ENCODE assay signal across 1 cellular context in the genomic region with DNA sequence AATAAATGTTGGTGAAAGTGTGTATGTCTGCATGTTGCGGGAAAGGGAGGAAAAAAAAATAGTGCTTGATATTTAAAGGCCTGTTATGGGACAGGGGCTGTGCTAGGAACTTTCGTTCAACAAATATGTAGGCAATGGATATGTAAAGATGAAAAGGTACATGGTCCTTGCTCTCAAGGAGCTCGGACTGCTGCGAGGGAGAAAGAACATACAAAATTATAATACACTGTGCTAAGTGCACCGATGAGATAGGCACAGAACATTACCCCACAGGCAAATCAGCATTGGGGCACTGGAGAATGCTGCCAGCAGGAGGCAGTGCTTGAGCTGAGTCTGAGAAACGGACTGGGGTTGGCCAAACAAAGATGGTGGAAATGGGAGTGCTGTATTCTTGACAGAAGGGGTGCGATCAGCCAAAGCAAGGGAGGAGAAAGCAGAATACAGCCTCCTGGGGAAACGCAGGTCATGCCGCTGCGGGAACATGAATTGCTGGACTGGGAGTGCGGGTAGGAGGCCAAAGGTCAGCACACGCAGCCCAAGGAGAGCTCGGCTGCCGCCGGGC.
TF ChIP-seq lines count a peak whose summit lies in the region.

No MANE protein-coding gene starts in this region.

TF ChIP-seq in K562, 482 proteins besides CTCF, POLR2A, EP300 and RAD21 (continued from another document and continues in another):
- no peak for TF ChIP-seq ZNF75A (CRISPR knock-in tag; IDR thresholded peaks at IDR 0.05)
- no peak for TF ChIP-seq MEF2A (IDR thresholded peaks at IDR 0.05; ENCODE audit: control insufficient read depth, low read depth, low read length)
- TF ChIP-seq MYNN (IDR thresholded peaks at IDR 0.05): no peak
- TF ChIP-seq MYNN (CRISPR knock-in tag; IDR thresholded peaks at IDR 0.05): no peak
- TF ChIP-seq GATAD2A (IDR thresholded peaks at IDR 0.05): no peak
- no peak for TF ChIP-seq JUN (IDR thresholded peaks at IDR 0.05; ENCODE audit: borderline replicate concordance, low read depth, low read length)
- TF ChIP-seq JUN (CRISPR knock-in tag; IDR thresholded peaks at IDR 0.05; ENCODE audit: borderline replicate concordance): no peak
- TF ChIP-seq MAFF (IDR thresholded peaks at IDR 0.05; ENCODE audit: low read length): no peak
- TF ChIP-seq, protein P1, sequence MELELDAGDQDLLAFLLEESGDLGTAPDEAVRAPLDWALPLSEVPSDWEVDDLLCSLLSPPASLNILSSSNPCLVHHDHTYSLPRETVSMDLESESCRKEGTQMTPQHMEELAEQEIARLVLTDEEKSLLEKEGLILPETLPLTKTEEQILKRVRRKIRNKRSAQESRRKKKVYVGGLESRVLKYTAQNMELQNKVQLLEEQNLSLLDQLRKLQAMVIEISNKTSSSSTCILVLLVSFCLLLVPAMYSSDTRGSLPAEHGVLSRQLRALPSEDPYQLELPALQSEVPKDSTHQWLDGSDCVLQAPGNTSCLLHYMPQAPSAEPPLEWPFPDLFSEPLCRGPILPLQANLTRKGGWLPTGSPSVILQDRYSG (tag; conservative IDR thresholded peaks at IDR 0.05; ENCODE audit: low read depth): no peak
- no peak for TF ChIP-seq ELF2 (CRISPR knock-in tag; IDR thresholded peaks at IDR 0.05)
- TF ChIP-seq ZNF282 (CRISPR knock-in tag; IDR thresholded peaks at IDR 0.05): no peak
- TF ChIP-seq RBM17 (IDR thresholded peaks at IDR 0.05; ENCODE audit: borderline replicate concordance, low read depth, low read length): no peak
- no peak for TF ChIP-seq CLOCK (CRISPR knock-in tag; IDR thresholded peaks at IDR 0.05; ENCODE audit: borderline replicate concordance)
- peak; percentile 95 for TF ChIP-seq EHMT2 (IDR thresholded peaks at IDR 0.05)
- TF ChIP-seq PHTF2 (CRISPR knock-in tag; IDR thresholded peaks at IDR 0.05): no peak
- no peak for TF ChIP-seq ZFP36 (IDR thresholded peaks at IDR 0.05; ENCODE audit: low read depth, low read length, partially characterized antibody)
- TF ChIP-seq, protein P2, sequence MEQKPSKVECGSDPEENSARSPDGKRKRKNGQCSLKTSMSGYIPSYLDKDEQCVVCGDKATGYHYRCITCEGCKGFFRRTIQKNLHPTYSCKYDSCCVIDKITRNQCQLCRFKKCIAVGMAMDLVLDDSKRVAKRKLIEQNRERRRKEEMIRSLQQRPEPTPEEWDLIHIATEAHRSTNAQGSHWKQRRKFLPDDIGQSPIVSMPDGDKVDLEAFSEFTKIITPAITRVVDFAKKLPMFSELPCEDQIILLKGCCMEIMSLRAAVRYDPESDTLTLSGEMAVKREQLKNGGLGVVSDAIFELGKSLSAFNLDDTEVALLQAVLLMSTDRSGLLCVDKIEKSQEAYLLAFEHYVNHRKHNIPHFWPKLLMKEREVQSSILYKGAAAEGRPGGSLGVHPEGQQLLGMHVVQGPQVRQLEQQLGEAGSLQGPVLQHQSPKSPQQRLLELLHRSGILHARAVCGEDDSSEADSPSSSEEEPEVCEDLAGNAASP (IDR thresholded peaks at IDR 0.05): no peak
- no peak for TF ChIP-seq FOXO4 (CRISPR knock-in tag; IDR thresholded peaks at IDR 0.05)
- TF ChIP-seq SP2 (IDR thresholded peaks at IDR 0.05; ENCODE audit: extremely low read depth, low read depth, low read length, poor library complexity, severe bottlenecking): no peak
- no peak for TF ChIP-seq PTTG1 (tag; IDR thresholded peaks at IDR 0.05; ENCODE audit: low read depth)
- no peak for TF ChIP-seq NR4A1 (CRISPR knock-in tag; IDR thresholded peaks at IDR 0.05)
- TF ChIP-seq NR4A1 (tag; IDR thresholded peaks at IDR 0.05): 0 out of 2 replicates have a peak, but pooled peaks have one; percentile 49
- no peak for TF ChIP-seq TAF9B (IDR thresholded peaks at IDR 0.05; ENCODE audit: partially characterized antibody)
- TF ChIP-seq CEBPG (CRISPR knock-in tag; IDR thresholded peaks at IDR 0.05): no peak; the same call in 1 of the 2 replicates
- TF ChIP-seq CEBPG (tag; conservative IDR thresholded peaks at IDR 0.05 in 1 of 2, IDR thresholded peaks at IDR 0.05 in 1 of 2): peak in 1 of 2 experiments; percentile 19; a peak in 1 of 4 replicates
- no peak for TF ChIP-seq USF2 (CRISPR knock-in tag; IDR thresholded peaks at IDR 0.05)
- no peak for TF ChIP-seq CCAR2 (IDR thresholded peaks at IDR 0.05; ENCODE audit: low read depth, low read length)
- TF ChIP-seq BRCA1 (IDR thresholded peaks at IDR 0.05): no peak
- TF ChIP-seq BRCA1 (CRISPR knock-in tag; IDR thresholded peaks at IDR 0.05): no peak
- TF ChIP-seq NUFIP1 (IDR thresholded peaks at IDR 0.05; ENCODE audit: partially characterized antibody): no peak
- no peak for TF ChIP-seq SNAPC5 (CRISPR knock-in tag; IDR thresholded peaks at IDR 0.05)
- TF ChIP-seq NFIC (IDR thresholded peaks at IDR 0.05): no peak
- TF ChIP-seq HIVEP1 (CRISPR knock-in tag; IDR thresholded peaks at IDR 0.05): no peak
- no peak for TF ChIP-seq KDM4B (IDR thresholded peaks at IDR 0.05; ENCODE audit: borderline replicate concordance in 2 of 2, low read depth in 1 of 2)
- 0 out of 2 replicates have a peak, but pooled peaks have one; percentile 1 for TF ChIP-seq TCF3 (CRISPR knock-in tag; IDR thresholded peaks at IDR 0.05)
- TF ChIP-seq LEF1 (IDR thresholded peaks at IDR 0.05): no peak
- TF ChIP-seq GATAD2B (IDR thresholded peaks at IDR 0.05; ENCODE audit: borderline replicate concordance): no peak
- TF ChIP-seq, protein P3, sequence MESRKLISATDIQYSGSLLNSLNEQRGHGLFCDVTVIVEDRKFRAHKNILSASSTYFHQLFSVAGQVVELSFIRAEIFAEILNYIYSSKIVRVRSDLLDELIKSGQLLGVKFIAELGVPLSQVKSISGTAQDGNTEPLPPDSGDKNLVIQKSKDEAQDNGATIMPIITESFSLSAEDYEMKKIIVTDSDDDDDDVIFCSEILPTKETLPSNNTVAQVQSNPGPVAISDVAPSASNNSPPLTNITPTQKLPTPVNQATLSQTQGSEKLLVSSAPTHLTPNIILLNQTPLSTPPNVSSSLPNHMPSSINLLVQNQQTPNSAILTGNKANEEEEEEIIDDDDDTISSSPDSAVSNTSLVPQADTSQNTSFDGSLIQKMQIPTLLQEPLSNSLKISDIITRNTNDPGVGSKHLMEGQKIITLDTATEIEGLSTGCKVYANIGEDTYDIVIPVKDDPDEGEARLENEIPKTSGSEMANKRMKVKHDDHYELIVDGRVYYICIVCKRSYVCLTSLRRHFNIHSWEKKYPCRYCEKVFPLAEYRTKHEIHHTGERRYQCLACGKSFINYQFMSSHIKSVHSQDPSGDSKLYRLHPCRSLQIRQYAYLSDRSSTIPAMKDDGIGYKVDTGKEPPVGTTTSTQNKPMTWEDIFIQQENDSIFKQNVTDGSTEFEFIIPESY (CRISPR knock-in tag; IDR thresholded peaks at IDR 0.05): 0 out of 2 replicates have a peak, but pooled peaks have one; percentile 56
- 0 out of 4 replicates have a peak, but pooled peaks of 1 of the 2 experiments have one; percentile 24 for TF ChIP-seq MAZ (CRISPR knock-in tag; conservative IDR thresholded peaks at IDR 0.05 in 1 of 2, IDR thresholded peaks at IDR 0.05 in 1 of 2)
- no peak for TF ChIP-seq RFX5 (IDR thresholded peaks at IDR 0.05; ENCODE audit: low read depth, low read length)
- no peak for TF ChIP-seq NRF1 (conservative IDR thresholded peaks at IDR 0.05 in 1 of 2, IDR thresholded peaks at IDR 0.05 in 1 of 2)
- TF ChIP-seq MCM2 (IDR thresholded peaks at IDR 0.05; ENCODE audit: low read depth): no peak
- TF ChIP-seq ZBTB5 (IDR thresholded peaks at IDR 0.05): no peak
- no peak; the same call in 1 of the 2 replicates for TF ChIP-seq CREB1 (IDR thresholded peaks at IDR 0.05)
- no peak for TF ChIP-seq CREB1 (CRISPR knock-in tag; IDR thresholded peaks at IDR 0.05)
- TF ChIP-seq ZNF785 (CRISPR knock-in tag; IDR thresholded peaks at IDR 0.05): no peak
- TF ChIP-seq, protein P4, sequence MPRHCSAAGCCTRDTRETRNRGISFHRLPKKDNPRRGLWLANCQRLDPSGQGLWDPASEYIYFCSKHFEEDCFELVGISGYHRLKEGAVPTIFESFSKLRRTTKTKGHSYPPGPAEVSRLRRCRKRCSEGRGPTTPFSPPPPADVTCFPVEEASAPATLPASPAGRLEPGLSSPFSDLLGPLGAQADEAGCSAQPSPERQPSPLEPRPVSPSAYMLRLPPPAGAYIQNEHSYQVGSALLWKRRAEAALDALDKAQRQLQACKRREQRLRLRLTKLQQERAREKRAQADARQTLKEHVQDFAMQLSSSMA (CRISPR knock-in tag; IDR thresholded peaks at IDR 0.05): no peak
- TF ChIP-seq, protein P5, sequence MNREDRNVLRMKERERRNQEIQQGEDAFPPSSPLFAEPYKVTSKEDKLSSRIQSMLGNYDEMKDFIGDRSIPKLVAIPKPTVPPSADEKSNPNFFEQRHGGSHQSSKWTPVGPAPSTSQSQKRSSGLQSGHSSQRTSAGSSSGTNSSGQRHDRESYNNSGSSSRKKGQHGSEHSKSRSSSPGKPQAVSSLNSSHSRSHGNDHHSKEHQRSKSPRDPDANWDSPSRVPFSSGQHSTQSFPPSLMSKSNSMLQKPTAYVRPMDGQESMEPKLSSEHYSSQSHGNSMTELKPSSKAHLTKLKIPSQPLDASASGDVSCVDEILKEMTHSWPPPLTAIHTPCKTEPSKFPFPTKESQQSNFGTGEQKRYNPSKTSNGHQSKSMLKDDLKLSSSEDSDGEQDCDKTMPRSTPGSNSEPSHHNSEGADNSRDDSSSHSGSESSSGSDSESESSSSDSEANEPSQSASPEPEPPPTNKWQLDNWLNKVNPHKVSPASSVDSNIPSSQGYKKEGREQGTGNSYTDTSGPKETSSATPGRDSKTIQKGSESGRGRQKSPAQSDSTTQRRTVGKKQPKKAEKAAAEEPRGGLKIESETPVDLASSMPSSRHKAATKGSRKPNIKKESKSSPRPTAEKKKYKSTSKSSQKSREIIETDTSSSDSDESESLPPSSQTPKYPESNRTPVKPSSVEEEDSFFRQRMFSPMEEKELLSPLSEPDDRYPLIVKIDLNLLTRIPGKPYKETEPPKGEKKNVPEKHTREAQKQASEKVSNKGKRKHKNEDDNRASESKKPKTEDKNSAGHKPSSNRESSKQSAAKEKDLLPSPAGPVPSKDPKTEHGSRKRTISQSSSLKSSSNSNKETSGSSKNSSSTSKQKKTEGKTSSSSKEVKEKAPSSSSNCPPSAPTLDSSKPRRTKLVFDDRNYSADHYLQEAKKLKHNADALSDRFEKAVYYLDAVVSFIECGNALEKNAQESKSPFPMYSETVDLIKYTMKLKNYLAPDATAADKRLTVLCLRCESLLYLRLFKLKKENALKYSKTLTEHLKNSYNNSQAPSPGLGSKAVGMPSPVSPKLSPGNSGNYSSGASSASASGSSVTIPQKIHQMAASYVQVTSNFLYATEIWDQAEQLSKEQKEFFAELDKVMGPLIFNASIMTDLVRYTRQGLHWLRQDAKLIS (CRISPR knock-in tag; IDR thresholded peaks at IDR 0.05): no peak
- no peak for TF ChIP-seq CHCHD3 (CRISPR knock-in tag; IDR thresholded peaks at IDR 0.05)
- peak; percentile 72; the same call in 1 of the 2 replicates for TF ChIP-seq XRCC5 (IDR thresholded peaks at IDR 0.05; ENCODE audit: low read depth, low read length)
- TF ChIP-seq ETV1 (tag; conservative IDR thresholded peaks at IDR 0.05; ENCODE audit: low read depth): no peak
- 0 out of 2 replicates have a peak, but pooled peaks have one; percentile 48 for TF ChIP-seq FOXK1 (CRISPR knock-in tag; IDR thresholded peaks at IDR 0.05; ENCODE audit: borderline replicate concordance)
- no peak for TF ChIP-seq SLC30A9 (CRISPR knock-in tag; IDR thresholded peaks at IDR 0.05)
